8 cellular contexts compared by ENCODE assay signal in the genomic region with DNA sequence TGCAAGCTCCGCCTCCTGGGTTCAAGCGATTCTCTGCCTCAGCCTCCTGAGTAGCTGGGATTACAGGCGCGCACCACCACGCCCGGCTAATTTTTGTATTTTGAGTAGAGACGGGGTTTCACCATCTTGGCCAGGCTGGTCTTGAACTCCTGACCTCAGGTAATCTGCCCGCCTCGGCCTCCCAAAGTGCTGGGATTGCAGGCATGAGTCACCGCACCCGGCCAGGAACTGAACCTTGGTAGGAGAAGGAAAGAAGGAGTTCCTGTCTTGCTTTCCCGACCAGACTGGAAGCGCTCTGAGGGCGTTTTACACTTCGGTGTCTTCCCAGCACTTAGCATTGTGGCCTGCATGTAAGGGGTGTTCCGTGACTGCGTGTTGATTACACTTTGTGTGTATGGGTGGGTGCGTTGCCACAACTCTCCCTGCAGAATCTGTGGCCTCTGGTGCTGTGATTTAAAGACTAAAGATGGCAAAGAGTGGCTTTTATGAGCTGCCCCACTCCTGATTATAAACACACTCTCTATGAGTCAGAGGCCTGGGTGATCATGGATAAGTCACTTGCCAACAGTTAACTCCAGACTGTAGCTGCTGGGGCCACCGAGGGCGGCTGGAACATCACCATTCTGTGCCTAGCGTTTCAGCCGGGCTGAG. TPM values are rescaled to one million over a fixed set of nuclear protein-coding genes. Genes with fewer than 3 reads are reported as not detected.
DNase-seq lines count a peak whose midpoint lies in the region; ATAC-seq, FAIRE-seq and TF ChIP-seq lines count a peak whose summit lies in the region.
"Not testable (repeated sequence)": the region's sequence is repeated elsewhere in the genome, so short reads cannot be mapped to it uniquely, and the experiment has no call there.

No MANE protein-coding gene starts in this region.

- not testable (repeated sequence) for H3K9me2 ChIP-seq in SK-N-SH

- not testable (repeated sequence) for H2AK5ac ChIP-seq in mesendoderm (ENCODE audit: low read length)

- not testable (repeated sequence) for FAIRE-seq in A549 (lab: Jason Lieb, UNC)

- H2AFZ ChIP-seq in SK-N-SH (ENCODE audit: low read depth): not testable (repeated sequence)

- H3K36me3 Mint-ChIP-seq in CD8-positive, alpha-beta T cell: peaks cover 39% of the 10 kb centered on the region
- peaks cover 74% of the 10 kb centered on the region for H3K36me3 Mint-ChIP-seq in MCF 10A (ENCODE audit: insufficient read depth, unreplicated experiment)
- peaks cover 31 to 37% of the 10 kb centered on the region in 2 donors for H3K36me3 Mint-ChIP-seq in stimulated activated naive B cell treated with anti-CD40 and anti-IgM and Interleukin-4, amounts not matched to agents 10 μg/mL and 1 μg/mL and 100 μg/mL, for 72 hours

- H3K79me1 ChIP-seq in mesendoderm (ENCODE audit: low read length): not testable (repeated sequence)

- not testable (repeated sequence) for H3K79me2 ChIP-seq in SK-N-SH (ENCODE audit: insufficient read depth); mesendoderm (ENCODE audit: control insufficient read depth, insufficient read depth, low read length)

- TF ChIP-seq CTCF in A549 (IDR thresholded peaks at IDR 0.05); CD8-positive, alpha-beta T cell (IDR thresholded peaks at IDR 0.05); SK-N-SH (IDR thresholded peaks at IDR 0.05); MCF 10A (IDR thresholded peaks at IDR 0.05; ENCODE audit: unreplicated experiment): not testable (repeated sequence)

- H4K8ac ChIP-seq in mesendoderm (ENCODE audit: low read depth, low read length): not testable (repeated sequence)

- not testable (repeated sequence) for TF ChIP-seq EP300 in A549 (IDR thresholded peaks at IDR 0.05); SK-N-SH (IDR thresholded peaks at IDR 0.05; ENCODE audit: borderline replicate concordance in 1 of 2, low read depth in 1 of 2, low read length in 1 of 2)

- H3K56ac ChIP-seq in mesendoderm (ENCODE audit: low read length): not testable (repeated sequence)

- not testable (repeated sequence) for H3K9me3 ChIP-seq in A549; CD8-positive, alpha-beta T cell (ENCODE audit: low read length); SK-N-SH

- not testable (repeated sequence) for H3K4me3 Mint-ChIP-seq in CD8-positive, alpha-beta T cell; MCF 10A (ENCODE audit: unreplicated experiment); stimulated activated naive B cell treated with anti-CD40 and anti-IgM and Interleukin-4, amounts not matched to agents 10 μg/mL and 1 μg/mL and 100 μg/mL, for 72 hours

- not testable (repeated sequence) for H4K5ac ChIP-seq in mesendoderm (ENCODE audit: low read length)

- DNase-seq in A549 (ENCODE audit: low read depth in 1 of 2, low spot score in 1 of 2) (peak; percentile 67 to 69), LHCN-M2 (ENCODE audit: low read depth) (peak; percentile 25), MCF 10A (ENCODE audit: unreplicated experiment) (peak; percentile 67), foreskin melanocyte (peak; percentile 27)
- DNase-seq in CD8-positive, alpha-beta T cell; SK-N-SH; mesendoderm; stimulated activated naive B cell treated with anti-CD40 and anti-IgM and Interleukin-4, amounts not matched to agents 10 μg/mL and 1 μg/mL and 100 μg/mL, for 72 hours: not testable (repeated sequence)

- TF ChIP-seq RAD21 in A549 (conservative IDR thresholded peaks at IDR 0.05 in 1 of 2, IDR thresholded peaks at IDR 0.05 in 1 of 2); SK-N-SH (IDR thresholded peaks at IDR 0.05; ENCODE audit: low read length): not testable (repeated sequence)

- H3K23ac ChIP-seq in mesendoderm (ENCODE audit: low read length): peak overlapping the region; percentile 66

- H3K4me1 Mint-ChIP-seq in CD8-positive, alpha-beta T cell (ENCODE audit: low read depth): peaks cover 52% of the 10 kb centered on the region
- peaks cover 33% of the 10 kb centered on the region for H3K4me1 Mint-ChIP-seq in MCF 10A (ENCODE audit: insufficient read depth, unreplicated experiment)
- H3K4me1 Mint-ChIP-seq in stimulated activated naive B cell treated with anti-CD40 and anti-IgM and Interleukin-4, amounts not matched to agents 10 μg/mL and 1 μg/mL and 100 μg/mL, for 72 hours: peaks cover 39 to 74% of the 10 kb centered on the region in 2 donors

- TF ChIP-seq POLR2A in A549 (IDR thresholded peaks at IDR 0.05; ENCODE audit: low read length): not testable (repeated sequence)

- H3F3A ChIP-seq in SK-N-SH (replicated peaks; ENCODE audit: insufficient read depth): peaks cover 13% of the 10 kb centered on the region

- peak overlapping the region; percentile 38 for H3K4me2 ChIP-seq in A549
- H3K4me2 ChIP-seq in SK-N-SH; mesendoderm (ENCODE audit: low read length): not testable (repeated sequence)

- not testable (repeated sequence) for H3K4ac ChIP-seq in mesendoderm (ENCODE audit: low read depth, low read length)

- not testable (repeated sequence) for H3K18ac ChIP-seq in mesendoderm (ENCODE audit: low read length)

- H3K36me3 ChIP-seq in CD8-positive, alpha-beta T cell (ENCODE audit: insufficient read depth, low read length); SK-N-SH (replicated peaks in 1 of 2; ENCODE audit: control insufficient read depth in 1 of 2, insufficient read depth in 2 of 2, low read length in 1 of 2); mesendoderm (ENCODE audit: control insufficient read depth, insufficient read depth, low read length): not testable (repeated sequence)

- H3K4me3 ChIP-seq in A549; CD8-positive, alpha-beta T cell (ENCODE audit: low read depth, low read length); SK-N-SH (ENCODE audit: low read depth in 2 of 2, low read length in 1 of 2); mesendoderm (ENCODE audit: low read length): not testable (repeated sequence)

- not testable (repeated sequence) for H3K27me3 ChIP-seq in CD8-positive, alpha-beta T cell (ENCODE audit: insufficient read depth, low read length); SK-N-SH (ENCODE audit: insufficient read depth); mesendoderm (ENCODE audit: insufficient read depth, low read length, poor library complexity)

- not testable (repeated sequence) for H3K9me3 Mint-ChIP-seq in CD8-positive, alpha-beta T cell; MCF 10A (ENCODE audit: unreplicated experiment); stimulated activated naive B cell treated with anti-CD40 and anti-IgM and Interleukin-4, amounts not matched to agents 10 μg/mL and 1 μg/mL and 100 μg/mL, for 72 hours

- H3K4me1 ChIP-seq in A549 (peaks cover 77% of the 10 kb centered on the region), SK-N-SH (ENCODE audit: control insufficient read depth in 1 of 2, insufficient read depth in 2 of 2, low read depth in 1 of 2, low read length in 1 of 2) (peaks cover 23 to 62% of the 10 kb centered on the region in 2 experiments)
- peaks cover 35% of the 10 kb centered on the region for H3K4me1 ChIP-seq in CD8-positive, alpha-beta T cell (ENCODE audit: insufficient read depth, low read length)
- H3K4me1 ChIP-seq in mesendoderm (ENCODE audit: control insufficient read depth, low read depth, low read length): not testable (repeated sequence)

- peak overlapping the region; percentile 93 to 95 for H3K27ac ChIP-seq in A549
- not testable (repeated sequence) for H3K27ac ChIP-seq in CD8-positive, alpha-beta T cell (ENCODE audit: low read depth, low read length); mesendoderm (ENCODE audit: low read depth, low read length)
- peak overlapping the region in 1 of 2 experiments; percentile 1; a peak in 1 of 4 replicates for H3K27ac ChIP-seq in SK-N-SH (ENCODE audit: low read depth in 2 of 2, low read length in 1 of 2)

- POLR2A ChIA-PET in A549 (lab: Yijun Ruan, JAX) (interaction anchor here (1.2 kb wide), 1 partner anchor 99 kb away, joined by 3 read pairs; a partner anchor contains a TSS), MCF 10A (lab: Yijun Ruan, JAX) (interaction anchor here (5.8 kb wide), 1 partner anchor 11 kb away, joined by 80 read pairs; no protein-coding TSS in a partner anchor)
- POLR2A ChIA-PET in CD8-positive, alpha-beta T cell (lab: Charles Lee): interaction anchor here (1.1 kb wide), 1 partner anchor 24 kb away, joined by 4 read pairs; no protein-coding TSS in a partner anchor
- POLR2A ChIA-PET in SK-N-SH (lab: Yijun Ruan, JAX): not testable (repeated sequence)

- not testable (repeated sequence) for H4K20me1 ChIP-seq in SK-N-SH (ENCODE audit: insufficient read depth)

- CTCF ChIA-PET in A549 (lab: Yijun Ruan, JAX) (interaction anchor here (1.1 to 11.5 kb wide), 7 partner anchors 8 to 258 kb away, joined by 3 to 215 read pairs (median 3); a partner anchor contains a TSS), SK-N-SH (lab: Yijun Ruan, JAX) (interaction anchor here (0.8 to 12.8 kb wide), 5 partner anchors 9 to 268 kb away, joined by 3 to 403 read pairs (median 9); a partner anchor contains a TSS), MCF 10A (lab: Yijun Ruan, JAX) (interaction anchor here (1.1 to 1.5 kb wide), 4 partner anchors 12 to 282 kb away, joined by 4 to 5 read pairs (median 4); no protein-coding TSS in a partner anchor)
- CTCF ChIA-PET in CD8-positive, alpha-beta T cell (lab: Charles Lee): interaction anchor here (0.9 to 9.6 kb wide), 3 partner anchors 100 to 131 kb away, joined by 3 to 205 read pairs (median 4); a partner anchor contains a TSS

- 53% methylated on average over 22 of the region's 22 CpGs for WGBS in A549 (ENCODE audit: missing lambda C conversion rate)
- WGBS in SK-N-SH (ENCODE audit: low lambda C conversion rate): 77% methylated on average over 22 of the region's 22 CpGs
- WGBS in mesendoderm (ENCODE audit: extremely low coverage, insufficient coverage, low lambda C conversion rate): no CpG with 5 or more reads among the region's 22 CpGs

- peak overlapping the region; percentile 94 for H3K27ac Mint-ChIP-seq in CD8-positive, alpha-beta T cell
- H3K27ac Mint-ChIP-seq in MCF 10A (ENCODE audit: low read depth, unreplicated experiment): peak overlapping the region; percentile 71
- peak overlapping the region; percentile 25 for H3K27ac Mint-ChIP-seq in stimulated activated naive B cell treated with anti-CD40 and anti-IgM and Interleukin-4, amounts not matched to agents 10 μg/mL and 1 μg/mL and 100 μg/mL, for 72 hours

- H3K27me3 Mint-ChIP-seq in CD8-positive, alpha-beta T cell (ENCODE audit: low read depth); MCF 10A (ENCODE audit: insufficient read depth, unreplicated experiment); stimulated activated naive B cell treated with anti-CD40 and anti-IgM and Interleukin-4, amounts not matched to agents 10 μg/mL and 1 μg/mL and 100 μg/mL, for 72 hours: not testable (repeated sequence)

- H2BK120ac ChIP-seq in mesendoderm (ENCODE audit: low read depth, low read length): not testable (repeated sequence)

- intact Hi-C loops in CD8-positive, alpha-beta T cell (cut with DNase I, micrococcal nuclease); MCF 10A (cut with micrococcal nuclease): not testable (repeated sequence)

- H3K9ac ChIP-seq in SK-N-SH; mesendoderm (ENCODE audit: low read length): not testable (repeated sequence)

- not testable (repeated sequence) for BruUV-seq in MCF 10A (replicated peaks; lab: Mats Ljungman, UMichigan)

- H2BK15ac ChIP-seq in mesendoderm (replicated peaks; ENCODE audit: low read depth): not testable (repeated sequence)

- peak in 1 of 2 experiments; percentile 35; a peak in 2 of 6 replicates for ATAC-seq in A549
- ATAC-seq in CD8-positive, alpha-beta T cell; stimulated activated naive B cell treated with anti-CD40 and anti-IgM and Interleukin-4, amounts not matched to agents 10 μg/mL and 1 μg/mL and 100 μg/mL, for 72 hours (replicated peaks): not testable (repeated sequence)

- H2BK5ac ChIP-seq in mesendoderm (ENCODE audit: low read length): not testable (repeated sequence)

RNA-seq across cellular contexts. Expression of a gene that starts 46.0 kb away (rescaled TPM):
- polyA plus RNA-seq in A549 (2011; rRNA removed) (198 and 265 TPM in 2 replicates), A549 (2017; fragmentation: RNase III; extraction: RNeasy Plus Mini Kit Qiagen cat#74134 plus additional on column Dnase treatment) (56.3 to 89.5 TPM (median 57.8 TPM) in 3 replicates), SK-N-SH (2012; rRNA removed) (253 and 273 TPM in 2 replicates)
- polyA plus RNA-seq in A549 (2012; cell fraction: cytosol; rRNA removed): 147 and 159 TPM in 2 replicates
- 84.5 and 165 TPM in 2 replicates for polyA plus RNA-seq in A549 (2012; cell fraction: nucleus; rRNA removed)
- polyA minus RNA-seq in A549 (2011; rRNA and poly(A)+ RNA removed): 110 and 113 TPM in 2 replicates
- 100 to 1,000 TPM; 157 to 162 TPM for total RNA-seq in CD8-positive, alpha-beta T cell
- total RNA-seq in LHCN-M2 (2014; rRNA removed) (175 and 213 TPM in 2 replicates), MCF 10A (2022) (321 and 341 TPM in 2 replicates)
- polyA plus RNA-seq in LHCN-M2 (2012): 68.2 TPM
- 286 and 365 TPM in 2 replicates for polyA plus RNA-seq in SK-N-SH (2012; cell fraction: cytosol; rRNA removed)
- 192 and 200 TPM in 2 replicates for polyA plus RNA-seq in SK-N-SH (2012; cell fraction: nucleus; rRNA removed)
- polyA plus RNA-seq in mesendoderm (2013, experiment 1 of 2): 131 TPM
- 130 TPM for polyA plus RNA-seq in mesendoderm (2013, experiment 2 of 2)

Comparison
In these comparisons a context has a peak if more than half of its experiments do, and no peak if none do; other contexts are left out.
1. H3K27ac Mint-ChIP-seq: peak in every context shown above with its lines; median percentile 94 in CD8-positive, alpha-beta T cell; 71 in MCF 10A; 25 in stimulated activated naive B cell treated with anti-CD40 and anti-IgM and Interleukin-4, amounts not matched to agents 10 μg/mL and 1 μg/mL and 100 μg/mL, for 72 hours.